1 cellular context compared by ENCODE assay signal in genomic region chr17:58330997-58331814, GRCh38.
TF ChIP-seq lines count a peak whose summit lies in the region.

No MANE protein-coding gene starts in this region.

TF ChIP-seq in K562, 482 proteins besides CTCF, POLR2A, EP300 and RAD21 (continued from another document and continues in another):
- TF ChIP-seq ZNF780A (CRISPR knock-in tag; IDR thresholded peaks at IDR 0.05) (no peak), MTA2 (IDR thresholded peaks at IDR 0.05; ENCODE audit: low read depth) (no peak), FOXA1 (IDR thresholded peaks at IDR 0.05; ENCODE audit: borderline replicate concordance) (no peak), CHCHD3 (CRISPR knock-in tag; IDR thresholded peaks at IDR 0.05) (no peak), ZNF740 (CRISPR knock-in tag; IDR thresholded peaks at IDR 0.05) (peak; percentile 35), ZNF740 (tag; IDR thresholded peaks at IDR 0.05) (peak in 1 of 2 experiments; percentile 59; a peak in 1 of 4 replicates), MAZ (CRISPR knock-in tag; conservative IDR thresholded peaks at IDR 0.05 in 1 of 2, IDR thresholded peaks at IDR 0.05 in 1 of 2) (peak; percentile 57 to 90; a peak in 3 of 4 replicates), IRF9 (tag; IDR thresholded peaks at IDR 0.05) (no peak), MECOM (CRISPR knock-in tag; IDR thresholded peaks at IDR 0.05) (no peak), ETV1 (tag; conservative IDR thresholded peaks at IDR 0.05; ENCODE audit: low read depth) (peak; percentile 48), UBTF (IDR thresholded peaks at IDR 0.05; ENCODE audit: borderline replicate concordance in 1 of 2, low read depth in 2 of 2, low read length in 2 of 2) (no peak), HNRNPUL1 (IDR thresholded peaks at IDR 0.05; ENCODE audit: low read length) (peak; percentile 23; the same call in 1 of the 2 replicates), COPS2 (conservative IDR thresholded peaks at IDR 0.05) (no peak), TCF7 (IDR thresholded peaks at IDR 0.05; ENCODE audit: borderline replicate concordance) (no peak), CREB3 (tag; conservative IDR thresholded peaks at IDR 0.05; ENCODE audit: low read depth) (no peak), KLF10 (CRISPR knock-in tag; IDR thresholded peaks at IDR 0.05) (no peak), MCM7 (IDR thresholded peaks at IDR 0.05) (no peak), LARP7 (IDR thresholded peaks at IDR 0.05) (no peak), CBX5 (IDR thresholded peaks at IDR 0.05; ENCODE audit: borderline replicate concordance, low read depth) (no peak), CHD4 (IDR thresholded peaks at IDR 0.05; ENCODE audit: insufficient read depth, insufficient replicate concordance, low read depth, low read length, poor library complexity, severe bottlenecking) (no peak), ZNF512 (tag; IDR thresholded peaks at IDR 0.05) (no peak), ZNF184 (CRISPR knock-in tag; IDR thresholded peaks at IDR 0.05) (no peak), ZNF318 (IDR thresholded peaks at IDR 0.05; ENCODE audit: borderline replicate concordance in 1 of 2, low read depth in 1 of 2) (no peak), ZKSCAN8 (CRISPR knock-in tag; IDR thresholded peaks at IDR 0.05) (no peak), RCOR1 (IDR thresholded peaks at IDR 0.05; ENCODE audit: borderline replicate concordance in 1 of 2, low read depth in 2 of 2, low read length in 2 of 2) (peak; percentile 40 to 63; a peak in 2 of 4 replicates), ATF4 (CRISPR knock-in tag; IDR thresholded peaks at IDR 0.05) (peak; percentile 53; the same call in 1 of the 2 replicates), ZNF316 (IDR thresholded peaks at IDR 0.05) (peak; percentile 75), ZNF12 (CRISPR knock-in tag; IDR thresholded peaks at IDR 0.05) (0 out of 2 replicates have a peak, but pooled peaks have one; percentile 11), OTX1 (CRISPR knock-in tag; IDR thresholded peaks at IDR 0.05) (no peak), ZBTB9 (CRISPR knock-in tag; IDR thresholded peaks at IDR 0.05) (peak; percentile 82), SNRNP70 (optimal IDR thresholded peaks at IDR 0.05; ENCODE audit: low read depth, low read length) (peak; percentile 92), ESRRB (CRISPR knock-in tag; IDR thresholded peaks at IDR 0.05; ENCODE audit: borderline replicate concordance) (no peak), NFIX (CRISPR knock-in tag; IDR thresholded peaks at IDR 0.05; ENCODE audit: low read depth) (no peak), CHD1 (IDR thresholded peaks at IDR 0.05; ENCODE audit: low read length) (no peak), ZNF785 (CRISPR knock-in tag; IDR thresholded peaks at IDR 0.05) (no peak), CHD2 (IDR thresholded peaks at IDR 0.05; ENCODE audit: low read depth, low read length) (peak; percentile 67), RBM14 (IDR thresholded peaks at IDR 0.05; ENCODE audit: borderline replicate concordance, insufficient read depth, low read depth, low read length) (peak; percentile 83; the same call in 1 of the 2 replicates), RBM25 (IDR thresholded peaks at IDR 0.05; ENCODE audit: low read depth, low read length, severe bottlenecking) (no peak), U2AF2 (optimal IDR thresholded peaks at IDR 0.05; ENCODE audit: low read depth, low read length) (no peak), ZNF778 (CRISPR knock-in tag; IDR thresholded peaks at IDR 0.05) (no peak), MYBL2 (IDR thresholded peaks at IDR 0.05; ENCODE audit: low read depth) (no peak), MYBL2 (CRISPR knock-in tag; IDR thresholded peaks at IDR 0.05; ENCODE audit: borderline replicate concordance) (0 out of 2 replicates have a peak, but pooled peaks have one; percentile 1), ZNF165 (CRISPR knock-in tag; IDR thresholded peaks at IDR 0.05; ENCODE audit: borderline replicate concordance) (no peak), ZNF217 (CRISPR knock-in tag; IDR thresholded peaks at IDR 0.05) (no peak), E2F5 (CRISPR knock-in tag; IDR thresholded peaks at IDR 0.05) (no peak; the same call in 1 of the 2 replicates), NCOA4 (IDR thresholded peaks at IDR 0.05; ENCODE audit: partially characterized antibody) (no peak), TRIM24 (IDR thresholded peaks at IDR 0.05) (peak in 1 of 2 experiments; percentile 57; a peak in 2 of 4 replicates), ARHGAP35 (IDR thresholded peaks at IDR 0.05; ENCODE audit: partially characterized antibody) (no peak), ZZZ3 (IDR thresholded peaks at IDR 0.05) (no peak), SETDB1 (IDR thresholded peaks at IDR 0.05; ENCODE audit: low read length) (no peak), ZNF76 (CRISPR knock-in tag; IDR thresholded peaks at IDR 0.05; ENCODE audit: borderline replicate concordance) (no peak; the same call in 1 of the 2 replicates)
